ENCODE assay signal across 1 cellular context in the genomic region with DNA sequence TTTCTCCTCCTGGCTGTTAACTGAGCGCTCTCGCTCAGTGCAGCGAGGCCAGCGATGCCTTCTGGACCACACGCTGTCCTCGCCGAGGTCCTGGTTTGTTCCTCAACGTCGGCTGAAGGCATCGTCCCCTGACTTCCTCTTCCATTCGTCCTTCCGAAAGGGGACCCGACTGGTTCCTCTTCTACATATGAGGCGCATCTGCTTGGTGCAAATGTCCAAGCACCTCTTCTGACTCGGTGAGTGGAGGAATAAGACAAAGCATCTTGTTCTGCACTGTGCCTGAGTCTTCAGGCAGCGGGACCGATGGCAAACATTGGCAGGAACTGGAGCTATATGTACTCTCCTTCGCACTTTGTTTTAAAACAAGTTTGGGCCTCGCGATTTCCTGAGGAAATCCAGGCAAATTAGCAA.
TF ChIP-seq lines count a peak whose summit lies in the region.

No MANE protein-coding gene starts in this region.

TF ChIP-seq in SK-N-SH, 30 proteins besides CTCF, POLR2A, EP300 and RAD21 (continued from another document):
- TF ChIP-seq USF1 (IDR thresholded peaks at IDR 0.05; ENCODE audit: borderline replicate concordance, low read depth) (no peak), FOXM1 (IDR thresholded peaks at IDR 0.05; ENCODE audit: low read depth) (no peak), TAF1 (IDR thresholded peaks at IDR 0.05; ENCODE audit: borderline replicate concordance, low read depth, low read length) (no peak), IRF3 (IDR thresholded peaks at IDR 0.05; ENCODE audit: low read depth, low read length) (no peak), ZBTB33 (IDR thresholded peaks at IDR 0.05; ENCODE audit: borderline replicate concordance, low read depth) (no peak), SMC3 (IDR thresholded peaks at IDR 0.05; ENCODE audit: low read depth, low read length) (no peak), RXRA (IDR thresholded peaks at IDR 0.05; ENCODE audit: borderline replicate concordance, low read depth) (no peak), EZH2phosphoT487 (IDR thresholded peaks at IDR 0.05; ENCODE audit: borderline replicate concordance, low read depth) (no peak)
